Comparison of ENCODE assay signal across 14 cellular contexts in genomic region chr15:74338676-74339075, GRCh38. TPM values are rescaled to one million over a fixed set of nuclear protein-coding genes. Genes with fewer than 3 reads are reported as not detected.
DNase-seq lines count a peak whose midpoint lies in the region; ATAC-seq and TF ChIP-seq lines count a peak whose summit lies in the region.
"Had no signal": no experiment of that assay in that cellular context is flagged by ENCODE, and none has a peak within 500 bp of the region (broad histone marks: within the 10 kb centered on the region; RNA-seq: fewer than 3 reads in every experiment).

No MANE protein-coding gene starts in this region.

- peak in 2 of 7 donors; percentile 16 to 29 for DNase-seq in adrenal gland
- peak; percentile 24 for DNase-seq in lower lobe of right lung
- peak; percentile 48 for DNase-seq in sciatic nerve (ENCODE audit: low spot score)
- DNase-seq in SW 1271 (lab: John Stamatoyannopoulos, UW): no peak
- no peak for DNase-seq in ACHN
- no peak for DNase-seq in COR-L47 (lab: John Stamatoyannopoulos, UW)
- DNase-seq: AML-193, Calu3, GM23248 had no signal

- intact Hi-C loops in adrenal gland (cut with DNase I): no loop called here
- intact Hi-C loops in lower lobe of right lung (cut with DNase I): no loop called here
- intact Hi-C loops in sciatic nerve (cut with DNase I): no loop called here

- ATAC-seq in lower lobe of right lung (no peak), sciatic nerve (no peak)

- H3K4me3 ChIP-seq in adrenal gland: no peak overlapping the region
- H3K4me3 ChIP-seq in lower lobe of right lung: no peak overlapping the region
- H3K4me3 ChIP-seq: GM23248, HAP-1 had no signal

- in situ Hi-C loops in ACHN (cut with HindIII; ENCODE audit: low pct_ligation_motif_present, low pct_unique_long_range_greater_than_20kb, low sequenced_read_pairs): no loop called here

- H3K36me3 ChIP-seq in adrenal gland (replicated peaks in 1 of 2) (peaks cover 0 to 15% of the 10 kb centered on the region in 2 donors), lower lobe of right lung (no peaks in the 10 kb centered on the region)
- H3K36me3 ChIP-seq: HAP-1 had no signal

- H3K9me3 ChIP-seq in adrenal gland (replicated peaks in 1 of 3) (no peaks in the 10 kb centered on the region), lower lobe of right lung (no peaks in the 10 kb centered on the region)
- H3K9me3 ChIP-seq: HAP-1 had no signal

- 86 to 96% (median 93%) methylated on average over 4 to 5 of the region's 5 CpGs for WGBS in adrenal gland, 4 donors

- no peak for TF ChIP-seq POLR2A in adrenal gland (IDR thresholded peaks at IDR 0.05)

- H3K27me3 ChIP-seq in adrenal gland (no peaks in the 10 kb centered on the region), lower lobe of right lung (ENCODE audit: low read depth) (no peaks in the 10 kb centered on the region)

- H3K4me1 ChIP-seq in adrenal gland (replicated peaks in 1 of 2) (peaks cover 0 to 21% of the 10 kb centered on the region in 2 donors), lower lobe of right lung (peaks cover 10% of the 10 kb centered on the region)
- H3K4me1 ChIP-seq: HAP-1 had no signal

- TF ChIP-seq CTCF in adrenal gland (IDR thresholded peaks at IDR 0.05): no peak
- no peak for TF ChIP-seq CTCF in lower lobe of right lung (IDR thresholded peaks at IDR 0.05)

- H3K27ac ChIP-seq in adrenal gland: peak overlapping the region in 3 of 5 donors; percentile 19 to 68 (median 49)
- H3K27ac ChIP-seq in lower lobe of right lung: no peak overlapping the region
- H3K27ac ChIP-seq: C4-2B, GM23248 had no signal

RNA-seq across cellular contexts. Expression of gene CYP11A1, which starts 28.8 kb away (rescaled TPM):
- 1,000 to 10,000 TPM in 6 of 8 donors, 100 to 1,000 TPM in 2; 635 to 3,326 (median 1,366) TPM for total RNA-seq in adrenal gland
- polyA plus RNA-seq in adrenal gland: 1,000 to 10,000 TPM in 1 of 3 donors, 100 to 1,000 TPM in 2; 233 to 4,804 (median 738) TPM
- 0.59 TPM for total RNA-seq in lower lobe of right lung
- 4.3 TPM for total RNA-seq in sciatic nerve
- total RNA-seq: Calu3; CD4-positive, alpha-beta T cell; H4; HT-29 had no signal

Comparison
In these comparisons a context has a peak if more than half of its experiments do, and no peak if none do; other contexts are left out.
1. DNase-seq: peak in lower lobe of right lung (single experiment) and sciatic nerve (single experiment); none in SW 1271 (0 of 2), ACHN (single experiment) and COR-L47 (single experiment).
2. RNA of gene CYP11A1, which starts 28.8 kb away (total RNA-seq): 635 to 3,326 TPM in adrenal gland; 4.3 TPM in sciatic nerve (single experiment) and 0.59 TPM in lower lobe of right lung (single experiment); every median in the first group is over 100 times any median in the second.